Comparison of ENCODE assay signal across 8 cellular contexts in genomic region chr19:49869484-49870308, GRCh38. TPM values are rescaled to one million over a fixed set of nuclear protein-coding genes. Genes with fewer than 3 reads are reported as not detected.
DNase-seq lines count a peak whose midpoint lies in the region; ATAC-seq and TF ChIP-seq lines count a peak whose summit lies in the region.

No MANE protein-coding gene starts in this region.

- intact Hi-C loops in activated B cell treated with CpG ODN at 0.5 μM for 24 hours (cut with micrococcal nuclease) = loop anchor here (1.0 to 10.0 kb wide), 7 partner anchors 8 to 875 kb away; partner anchors contain the start of genes AKT1S1, C19orf73, FUZ and GYS1

- peaks cover 6% of the 10 kb centered on the region for H4K20me1 ChIP-seq in smooth muscle cell (ENCODE audit: low read depth)

- no peaks in the 10 kb centered on the region for H3K27me3 ChIP-seq in smooth muscle cell (ENCODE audit: low read depth)

- CTCF ChIA-PET in activated B cell treated with CpG ODN at 0.5 μM for 24 hours (lab: Charles Lee) = interaction anchor here (0.8 kb wide), 1 partner anchor 876 kb away, joined by 3 read pairs; the partner anchor contains the start of gene RUVBL2

- H3K4me3 Mint-ChIP-seq in activated B cell treated with CpG ODN at 0.5 μM for 24 hours (no peak overlapping the region), immature natural killer cell (peak overlapping the region in 1 of 5 donors; percentile 89)

- no peaks in the 10 kb centered on the region for H3K36me3 ChIP-seq in smooth muscle cell (ENCODE audit: low read depth)

- H3K9me3 Mint-ChIP-seq in activated B cell treated with CpG ODN at 0.5 μM for 24 hours (no peaks in the 10 kb centered on the region), immature natural killer cell (no peaks in the 10 kb centered on the region)

- 4% methylated on average over 55 of the region's 67 CpGs for WGBS in smooth muscle cell (ENCODE audit: low lambda C conversion rate)

- ATAC-seq in HG03175 (IDR thresholded peaks at IDR 0.05; ENCODE audit: unreplicated experiment) (peak; percentile 77), activated B cell treated with CpG ODN at 0.5 μM for 24 hours (ENCODE audit: low read depth) (peak; percentile 80)

- in situ Hi-C loops in GM18951 (cut with MboI; ENCODE audit: low sequenced_read_pairs, unreplicated experiment) = no loop called here

- H3K27me3 Mint-ChIP-seq in activated B cell treated with CpG ODN at 0.5 μM for 24 hours = no peaks in the 10 kb centered on the region
- H3K27me3 Mint-ChIP-seq in immature natural killer cell (ENCODE audit: low read depth in 3 of 3) = peaks cover 6 to 12% (median 10%) of the 10 kb centered on the region in 3 donors

- TF ChIP-seq CTCF in activated B cell treated with CpG ODN at 0.5 μM for 24 hours (IDR thresholded peaks at IDR 0.05) = no peak
- no peak for TF ChIP-seq CTCF in smooth muscle cell (IDR thresholded peaks at IDR 0.05; ENCODE audit: borderline replicate concordance, insufficient read depth, poor library complexity, severe bottlenecking)

- peak overlapping the region; percentile 81 for H3K4me2 ChIP-seq in smooth muscle cell

- peaks cover 15% of the 10 kb centered on the region for H3K4me1 ChIP-seq in smooth muscle cell (ENCODE audit: low read depth)

- DNase-seq in AG08396 (ENCODE audit: low spot score) (peak; percentile 97), NCI-H226 (peak; percentile 99), activated B cell treated with CpG ODN at 0.5 μM for 24 hours (peak; percentile 82), caudate nucleus (lab: John Stamatoyannopoulos, UW) (peak; percentile 87 to 100 (median 98)), immature natural killer cell (peak; percentile 96 to 97 (median 96)), smooth muscle cell (lab: John Stamatoyannopoulos, UW; ENCODE audit: unreplicated experiment) (peak; percentile 84)

- H3K9me3 ChIP-seq in smooth muscle cell (replicated peaks; ENCODE audit: low read depth) = no peaks in the 10 kb centered on the region

- H3K79me2 ChIP-seq in smooth muscle cell (ENCODE audit: low read depth) = peaks cover 26% of the 10 kb centered on the region

- H3K27ac Mint-ChIP-seq in activated B cell treated with CpG ODN at 0.5 μM for 24 hours = no peak overlapping the region
- peak overlapping the region in 4 of 6 donors; percentile 87 to 91 (median 91) for H3K27ac Mint-ChIP-seq in immature natural killer cell

- peak overlapping the region; percentile 66 for H3K9ac ChIP-seq in smooth muscle cell (ENCODE audit: low read depth)

- H3K4me1 Mint-ChIP-seq in activated B cell treated with CpG ODN at 0.5 μM for 24 hours = peaks cover 39% of the 10 kb centered on the region
- H3K4me1 Mint-ChIP-seq in immature natural killer cell = peaks cover 53% of the 10 kb centered on the region in 2 donors

- H2AFZ ChIP-seq in smooth muscle cell (ENCODE audit: low read depth) = no peak overlapping the region

- peak; percentile 72 for TF ChIP-seq POLR2A in GM18951 (IDR thresholded peaks at IDR 0.05; ENCODE audit: extremely low read depth, insufficient read depth, insufficient read length)

- H3K36me3 Mint-ChIP-seq in activated B cell treated with CpG ODN at 0.5 μM for 24 hours (ENCODE audit: low read depth) (peaks cover 20% of the 10 kb centered on the region), immature natural killer cell (no peaks in the 10 kb centered on the region)

- POLR2A ChIA-PET in activated B cell treated with CpG ODN at 0.5 μM for 24 hours (lab: Charles Lee) = interaction anchor here (0.6 to 4.3 kb wide), 31 partner anchors 7 to 472 kb away, joined by 3 to 62 read pairs (median 6); partner anchors contain the start of genes AKT1S1, AP2A1, ATF5 and FUZ

- peaks cover 4% of the 10 kb centered on the region for H3F3A ChIP-seq in smooth muscle cell (ENCODE audit: low read depth)

- H3K27ac ChIP-seq in caudate nucleus (ENCODE audit: low read depth, low read length) = peak overlapping the region; percentile 97
- peak overlapping the region; percentile 94 for H3K27ac ChIP-seq in smooth muscle cell (ENCODE audit: low read depth)

- H3K4me3 ChIP-seq in smooth muscle cell = peak overlapping the region; percentile 52

RNA-seq across cellular contexts. Expression of gene PNKP, which starts 2.3 kb away (rescaled TPM):
- total RNA-seq in activated B cell treated with CpG ODN at 0.5 μM for 24 hours (174 and 205 TPM in 2 replicates), smooth muscle cell (15.3 and 19.4 TPM in 2 replicates)
- polyA plus RNA-seq in immature natural killer cell (10 to 100 TPM; 36.4 to 55.1 (median 41.4) TPM), smooth muscle cell (42.4 and 53.6 TPM in 2 replicates)

RNA-seq across cellular contexts. Expression of gene AKT1S1, which starts 7.5 kb away (rescaled TPM):
- total RNA-seq in activated B cell treated with CpG ODN at 0.5 μM for 24 hours (21.3 and 28.7 TPM in 2 replicates), smooth muscle cell (10.4 and 15.8 TPM in 2 replicates)
- polyA plus RNA-seq in immature natural killer cell (1 to 10 TPM; 2.5 to 4.7 (median 3.3) TPM), smooth muscle cell (60.2 and 72.2 TPM in 2 replicates)

RNA-seq across cellular contexts. Expression of gene TBC1D17, which starts 7.8 kb away (rescaled TPM):
- total RNA-seq in activated B cell treated with CpG ODN at 0.5 μM for 24 hours (51.1 and 57.0 TPM in 2 replicates), smooth muscle cell (7.1 and 9.2 TPM in 2 replicates)
- polyA plus RNA-seq in immature natural killer cell (10 to 100 TPM in 1 of 3 donors, 1 to 10 TPM in 2; 7.1 to 18.4 (median 7.3) TPM), smooth muscle cell (41.8 and 45.7 TPM in 2 replicates)

RNA-seq across cellular contexts. Expression of gene PTOV1, which starts 18.7 kb away (rescaled TPM):
- 103 and 107 TPM in 2 replicates for total RNA-seq in activated B cell treated with CpG ODN at 0.5 μM for 24 hours
- polyA plus RNA-seq in immature natural killer cell = 10 to 100 TPM; 32.0 to 59.7 (median 41.4) TPM
- total RNA-seq in smooth muscle cell = 49.0 and 81.0 TPM in 2 replicates
- polyA plus RNA-seq in smooth muscle cell = 256 and 266 TPM in 2 replicates

RNA-seq across cellular contexts. Expression of gene IL4I1, which starts 27.0 kb away (rescaled TPM):
- total RNA-seq in activated B cell treated with CpG ODN at 0.5 μM for 24 hours (24.0 and 25.5 TPM in 2 replicates), smooth muscle cell (0.13 TPM in 1 of 2 replicates, not detected in the other)
- polyA plus RNA-seq in immature natural killer cell (under 1 TPM in 2 of 3 donors, not detected in 1; 0.27 to 0.40 TPM), smooth muscle cell (0.54 and 1.3 TPM in 2 replicates)

Comparison
In these comparisons a context has a peak if more than half of its experiments do, and no peak if none do; other contexts are left out.
1. Peak in every context shown above with its lines: DNase-seq, ATAC-seq, H3K4me3 ChIP-seq and H3K27ac ChIP-seq.